Comparison of ENCODE assay signal across 8 cellular contexts in the genomic region with DNA sequence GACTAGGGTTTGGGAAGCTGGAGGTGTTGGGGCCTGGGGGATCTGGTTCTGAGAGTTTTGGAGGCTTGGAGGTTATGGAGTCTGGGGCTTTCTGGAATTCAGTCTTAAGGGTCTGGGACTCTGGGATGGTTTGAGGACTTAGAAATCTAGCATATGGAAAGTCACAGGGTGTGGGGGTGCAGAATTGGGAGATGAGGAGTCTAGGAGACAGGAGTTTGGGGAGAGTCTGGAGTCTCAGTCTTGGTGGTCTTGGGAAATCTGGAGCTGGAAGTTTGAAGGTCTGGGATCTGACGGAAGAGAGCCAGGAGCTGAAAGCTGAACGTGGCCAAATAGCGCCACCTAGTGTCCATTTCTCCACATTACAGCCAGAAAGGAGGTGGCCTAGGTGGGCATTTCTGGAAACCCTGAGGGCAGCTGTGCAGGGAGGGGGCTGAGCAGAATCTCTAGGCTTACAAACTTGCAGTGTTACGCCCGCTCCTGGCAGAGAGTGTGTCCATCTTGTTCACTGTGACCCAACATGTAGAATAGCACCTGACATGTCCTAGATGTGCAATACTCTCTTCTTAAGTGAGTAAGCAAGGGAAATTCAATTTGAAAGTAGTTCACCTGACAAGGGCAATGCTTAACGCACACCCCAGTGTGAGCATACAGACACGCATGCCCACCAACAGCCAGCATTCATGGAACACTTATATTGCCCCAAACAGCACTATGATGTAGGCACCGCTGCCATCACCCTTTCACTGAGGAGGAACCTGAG.
DNase-seq lines count a peak whose midpoint lies in the region; ATAC-seq, FAIRE-seq and TF ChIP-seq lines count a peak whose summit lies in the region.

No MANE protein-coding gene starts in this region.

- no peaks in the 10 kb centered on the region for H3K9me3 ChIP-seq in body of pancreas
- no peaks in the 10 kb centered on the region for H3K9me3 ChIP-seq in keratinocyte (ENCODE audit: control insufficient read depth, low read depth, low read length)

- H3K27me3 ChIP-seq in KMS-11 (ENCODE audit: insufficient read depth, low read depth) (no peaks in the 10 kb centered on the region), body of pancreas (peaks cover 0 to 8% of the 10 kb centered on the region in 2 donors), keratinocyte (ENCODE audit: control insufficient read depth, extremely low read depth, insufficient read depth, low read length) (peaks cover 48% of the 10 kb centered on the region)

- H3K4me3 ChIP-seq in KMS-11 (IDR thresholded peaks at IDR 0.05; ENCODE audit: insufficient read depth, low read depth, low read length) (no peak overlapping the region), body of pancreas (no peak overlapping the region), keratinocyte (ENCODE audit: control insufficient read depth in 2 of 3, extremely low read depth in 1 of 3, insufficient read depth in 2 of 3, low read depth in 1 of 3, low read length in 3 of 3) (no peak overlapping the region)

- H3K79me2 ChIP-seq in KMS-11 (ENCODE audit: insufficient read depth, low read depth), result no peaks in the 10 kb centered on the region
- H3K79me2 ChIP-seq in keratinocyte (ENCODE audit: control insufficient read depth, insufficient read depth, low read length), result no peaks in the 10 kb centered on the region

- peak; percentile 77 for FAIRE-seq in keratinocyte (lab: Jason Lieb, UNC)

- peak; percentile 88 for TF ChIP-seq CTCF in KMS-11 (conservative IDR thresholded peaks at IDR 0.05; ENCODE audit: low read depth, low read length)
- peak; percentile 81 to 93 (median 88) for TF ChIP-seq CTCF in body of pancreas (IDR thresholded peaks at IDR 0.05)
- TF ChIP-seq CTCF in keratinocyte (optimal IDR thresholded peaks at IDR 0.05 in 1 of 3, IDR thresholded peaks at IDR 0.05 in 1 of 3, conservative IDR thresholded peaks at IDR 0.05 in 1 of 3; ENCODE audit: extremely low read depth in 1 of 3, insufficient read depth in 2 of 3, low read length in 3 of 3), result peak; percentile 86 to 91 (median 87)

- intact Hi-C loops in body of pancreas (cut with DNase I), result loop anchor here (5.0 kb wide), 1 partner anchor 383 kb away; no protein-coding TSS in a partner anchor

- no peak for TF ChIP-seq POLR2A in body of pancreas (IDR thresholded peaks at IDR 0.05)

- ATAC-seq in body of pancreas, result peak; percentile 38
- ATAC-seq in HG03460 (IDR thresholded peaks at IDR 0.05; ENCODE audit: unreplicated experiment), result no peak
- no peak for ATAC-seq in esophagus mucosa

- no peaks in the 10 kb centered on the region for H3K9me1 ChIP-seq in keratinocyte (ENCODE audit: control insufficient read depth, extremely low read depth, insufficient read depth, low read length)

- H3K9ac ChIP-seq in KMS-11 (no peak overlapping the region), keratinocyte (ENCODE audit: control insufficient read depth, extremely low read depth, insufficient read depth, low read length) (no peak overlapping the region)

- H4K20me1 ChIP-seq in KMS-11 (ENCODE audit: insufficient read depth) (no peaks in the 10 kb centered on the region), keratinocyte (ENCODE audit: control insufficient read depth, extremely low read depth, insufficient read depth, low read length) (no peaks in the 10 kb centered on the region)

- DNase-seq in ELR (ENCODE audit: low read depth) (peak; percentile 71), SK-N-DZ (ENCODE audit: low spot score) (peak; percentile 76), body of pancreas (peak; percentile 60 to 74 (median 66)), keratinocyte (ENCODE audit: low read depth, low spot score) (no peak)
- peak; percentile 15 for DNase-seq in stimulated activated CD4-positive, alpha-beta T cell treated with anti-CD3 and anti-CD28 coated beads, Interleukin-4, amount 100 ng/mL, for 1 hour

- H3K4me2 ChIP-seq in KMS-11 (no peak overlapping the region), keratinocyte (ENCODE audit: control insufficient read depth, extremely low read depth, insufficient read depth, low read depth, low read length) (no peak overlapping the region)

- no peak overlapping the region for H2AFZ ChIP-seq in KMS-11 (ENCODE audit: low read depth)
- H2AFZ ChIP-seq in keratinocyte (ENCODE audit: control insufficient read depth, low read length), result no peak overlapping the region

- H3K27ac ChIP-seq in KMS-11 (no peak overlapping the region), body of pancreas (no peak overlapping the region), keratinocyte (ENCODE audit: control insufficient read depth, insufficient read depth, low read length) (no peak overlapping the region)

- H3K4me1 ChIP-seq in KMS-11 (ENCODE audit: low read depth, poor library complexity, severe bottlenecking) (no peaks in the 10 kb centered on the region), body of pancreas (peaks cover 4% of the 10 kb centered on the region), keratinocyte (ENCODE audit: control insufficient read depth, extremely low read depth, insufficient read depth, low read length) (peaks cover 7% of the 10 kb centered on the region)

- H3K36me3 ChIP-seq in KMS-11 (ENCODE audit: insufficient read depth) (no peaks in the 10 kb centered on the region), body of pancreas (replicated peaks in 1 of 2; ENCODE audit: insufficient read depth in 1 of 2, low read depth in 2 of 2) (no peaks in the 10 kb centered on the region), keratinocyte (ENCODE audit: control insufficient read depth in 2 of 2, extremely low read depth in 1 of 2, insufficient read depth in 2 of 2, low read length in 2 of 2) (no peaks in the 10 kb centered on the region)

- WGBS in body of pancreas, 2 donors, result 19 to 22% methylated on average over 6 to 8 of the region's 8 CpGs

- dilution Hi-C loops in keratinocyte (cut with MboI; ENCODE audit: extremely low pct_ligation_motif_present, low sequenced_read_pairs), result no loop called here
